In genomic region chr2:61470965-61471904, GRCh38 we compare ENCODE assay signal across 8 cellular contexts.
A peak's percentile ranks its signal among the peaks of the same experiment; 100 is the strongest.
DNase-seq lines count a peak whose midpoint lies in the region; ATAC-seq lines count a peak whose summit lies in the region.

TSS of gene USP34 (minus strand) at chr2:61471087. CDS start at chr2:61470692, 395 bp downstream.

- ATAC-seq in GM19025 (IDR thresholded peaks at IDR 0.05; ENCODE audit: low read depth, unreplicated experiment) (peak; percentile 76), HG03342 (IDR thresholded peaks at IDR 0.05; ENCODE audit: unreplicated experiment) (peak; percentile 78)

- DNase-seq in AG08396 (ENCODE audit: low spot score) (peak; percentile 95), NCI-H446 treated with DMSO at 0.1 percent for 48 hours (lab: John Stamatoyannopoulos, UW) (peak; percentile 87), cerebellar cortex (ENCODE audit: low spot score) (peak; percentile 96), islet precursor cell (peak; percentile 98)
- peak; percentile 86 for DNase-seq in activated CD4-positive, CD25-positive, alpha-beta regulatory T cell treated with anti-CD3 and anti-CD28 coated beads, Interleukin-2, amount 50 U/mL, for 72 hours
- peak; percentile 92 for DNase-seq in stimulated activated CD4-positive, alpha-beta T cell treated with anti-CD3 and anti-CD28 coated beads, Interleukin-12 subunit alpha, Interleukin-12 subunit beta, amount 100 ng/mL, for 4 hours

Comparison
In these comparisons a context has a peak if more than half of its experiments do, and no peak if none do; other contexts are left out.
1. Peak in every context shown above with its lines: DNase-seq and ATAC-seq.